1 cellular context compared by ENCODE assay signal in the genomic region with DNA sequence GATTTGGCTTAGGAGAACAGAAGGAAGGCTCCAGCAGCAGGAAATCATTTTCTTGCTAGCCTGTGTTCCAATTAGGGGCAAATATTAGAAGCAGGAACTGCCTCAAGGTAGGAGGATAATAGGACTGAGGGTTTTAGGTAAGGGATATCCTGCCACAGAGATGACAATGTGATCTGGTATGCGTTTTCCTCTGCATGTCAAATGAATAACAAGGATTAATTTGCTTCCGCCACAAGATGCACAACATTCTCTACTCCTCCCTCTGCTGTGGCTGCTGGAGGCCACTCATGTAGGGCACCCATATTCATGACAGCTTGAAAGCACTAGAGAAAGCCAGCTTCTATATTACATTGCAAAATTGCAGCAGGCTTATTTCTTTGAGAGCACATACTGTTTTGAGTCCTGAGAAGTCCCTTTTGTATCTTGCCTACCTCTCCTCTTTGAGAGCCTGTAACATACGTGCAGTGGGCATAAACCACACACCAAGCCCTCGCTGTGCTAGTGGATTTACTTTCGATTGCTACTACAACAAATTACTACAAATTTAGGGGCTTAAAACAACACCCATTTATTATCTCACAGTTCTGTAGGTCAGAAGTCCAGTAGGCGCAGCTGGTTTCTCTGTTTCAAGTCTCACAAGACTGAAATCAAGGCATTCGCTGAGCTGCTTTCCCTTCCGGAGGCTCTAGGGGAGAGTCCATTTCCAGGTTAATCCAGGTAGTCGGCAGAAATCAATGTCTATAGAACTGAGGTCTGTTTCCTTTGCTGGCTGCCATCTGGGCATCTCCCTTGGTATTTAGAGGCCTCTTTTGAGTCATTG.
TF ChIP-seq lines count a peak whose summit lies in the region.

No MANE protein-coding gene starts in this region.

TF ChIP-seq in H1, 55 proteins besides CTCF, POLR2A, EP300 and RAD21:
- TF ChIP-seq RXRA (IDR thresholded peaks at IDR 0.05; ENCODE audit: insufficient read depth, low read depth, low read length), result no peak
- no peak for TF ChIP-seq SP2 (IDR thresholded peaks at IDR 0.05; ENCODE audit: low read length)
- TF ChIP-seq, protein P1, sequence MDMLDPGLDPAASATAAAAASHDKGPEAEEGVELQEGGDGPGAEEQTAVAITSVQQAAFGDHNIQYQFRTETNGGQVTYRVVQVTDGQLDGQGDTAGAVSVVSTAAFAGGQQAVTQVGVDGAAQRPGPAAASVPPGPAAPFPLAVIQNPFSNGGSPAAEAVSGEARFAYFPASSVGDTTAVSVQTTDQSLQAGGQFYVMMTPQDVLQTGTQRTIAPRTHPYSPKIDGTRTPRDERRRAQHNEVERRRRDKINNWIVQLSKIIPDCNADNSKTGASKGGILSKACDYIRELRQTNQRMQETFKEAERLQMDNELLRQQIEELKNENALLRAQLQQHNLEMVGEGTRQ (IDR thresholded peaks at IDR 0.05; ENCODE audit: low read length), result no peak
- no peak for TF ChIP-seq KDM4A (IDR thresholded peaks at IDR 0.05; ENCODE audit: low read depth, low read length, severe bottlenecking)
- no peak for TF ChIP-seq RNF2 (IDR thresholded peaks at IDR 0.05; ENCODE audit: borderline replicate concordance, low read depth, low read length, missing control alignments, poor library complexity, severe bottlenecking)
- no peak for TF ChIP-seq FOSL1 (IDR thresholded peaks at IDR 0.05; ENCODE audit: insufficient read depth, low read depth, low read length)
